ENCODE assay signal across 1 cellular context in the genomic region with DNA sequence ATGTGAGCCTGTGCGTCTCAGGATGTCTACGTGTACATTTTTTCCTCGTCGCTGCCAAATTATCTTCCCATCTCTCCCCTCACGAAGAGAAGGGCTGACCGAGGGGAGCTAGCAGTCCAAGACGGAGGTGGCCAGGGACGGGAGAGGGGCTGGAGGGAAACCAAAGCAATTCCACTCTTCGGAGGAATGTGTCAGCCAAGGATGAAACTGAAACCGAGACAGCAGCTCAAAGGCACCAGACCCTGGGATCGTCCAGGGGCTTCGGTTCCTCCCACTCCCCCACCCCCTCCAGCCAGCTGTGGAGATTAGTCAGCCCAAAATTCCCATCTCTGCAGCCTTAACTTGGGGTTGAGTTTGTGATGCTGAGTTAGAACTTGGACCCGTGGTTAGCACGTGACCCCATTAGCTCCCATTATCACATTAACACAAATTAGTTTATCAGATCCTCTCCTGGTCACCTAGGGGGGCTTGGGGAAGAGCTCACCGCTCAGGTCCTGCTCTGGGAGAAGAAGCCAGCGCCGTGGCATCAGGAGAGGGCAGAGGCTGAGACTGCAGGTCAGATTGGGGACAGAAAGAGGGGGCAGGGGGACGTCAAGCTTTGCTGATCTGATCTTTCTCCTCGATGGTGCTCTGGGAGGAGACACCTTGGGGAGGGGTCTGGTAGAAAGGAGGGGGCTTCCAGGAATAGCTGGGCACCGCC.
A peak's percentile ranks its signal among the peaks of the same experiment; 100 is the strongest.
TF ChIP-seq lines count a peak whose summit lies in the region.

No MANE protein-coding gene starts in this region.

TF ChIP-seq in IMR-90, 13 proteins besides CTCF, POLR2A, EP300 and RAD21:
- TF ChIP-seq MAFK (IDR thresholded peaks at IDR 0.05; ENCODE audit: low read depth, low read length): no peak
- TF ChIP-seq SMC3 (IDR thresholded peaks at IDR 0.05; ENCODE audit: low read depth, low read length): no peak
- TF ChIP-seq RFX5 (IDR thresholded peaks at IDR 0.05; ENCODE audit: low read depth, low read length): no peak
- TF ChIP-seq NFE2L2 (IDR thresholded peaks at IDR 0.05; ENCODE audit: low read depth, low read length): no peak
- TF ChIP-seq BHLHE40 (IDR thresholded peaks at IDR 0.05; ENCODE audit: low read depth, low read length): peak; percentile 62
- TF ChIP-seq FOS (IDR thresholded peaks at IDR 0.05; ENCODE audit: low read depth, low read length): peak; percentile 33; the same call in 1 of the 2 replicates
- TF ChIP-seq MXI1 (IDR thresholded peaks at IDR 0.05; ENCODE audit: borderline replicate concordance, low read depth, low read length): no peak
- TF ChIP-seq CHD1 (IDR thresholded peaks at IDR 0.05; ENCODE audit: low read depth, low read length): no peak
- no peak for TF ChIP-seq CEBPB (IDR thresholded peaks at IDR 0.05; ENCODE audit: low read depth, low read length)
- TF ChIP-seq, protein P1, sequence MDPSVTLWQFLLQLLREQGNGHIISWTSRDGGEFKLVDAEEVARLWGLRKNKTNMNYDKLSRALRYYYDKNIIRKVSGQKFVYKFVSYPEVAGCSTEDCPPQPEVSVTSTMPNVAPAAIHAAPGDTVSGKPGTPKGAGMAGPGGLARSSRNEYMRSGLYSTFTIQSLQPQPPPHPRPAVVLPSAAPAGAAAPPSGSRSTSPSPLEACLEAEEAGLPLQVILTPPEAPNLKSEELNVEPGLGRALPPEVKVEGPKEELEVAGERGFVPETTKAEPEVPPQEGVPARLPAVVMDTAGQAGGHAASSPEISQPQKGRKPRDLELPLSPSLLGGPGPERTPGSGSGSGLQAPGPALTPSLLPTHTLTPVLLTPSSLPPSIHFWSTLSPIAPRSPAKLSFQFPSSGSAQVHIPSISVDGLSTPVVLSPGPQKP (IDR thresholded peaks at IDR 0.05; ENCODE audit: borderline replicate concordance, low read depth, low read length): no peak
- TF ChIP-seq USF2 (IDR thresholded peaks at IDR 0.05; ENCODE audit: low read depth, low read length): peak; percentile 77
- TF ChIP-seq MAZ (IDR thresholded peaks at IDR 0.05; ENCODE audit: borderline replicate concordance, low read depth, low read length): peak; percentile 43; the same call in 1 of the 2 replicates
- TF ChIP-seq RCOR1 (IDR thresholded peaks at IDR 0.05; ENCODE audit: insufficient replicate concordance, low read length): no peak
